20 cellular contexts compared by ENCODE assay signal in genomic region chr6:117561128-117561527, GRCh38. TPM values are rescaled to one million over a fixed set of nuclear protein-coding genes. Genes with fewer than 3 reads are reported as not detected.
DNase-seq lines count a peak whose midpoint lies in the region; ATAC-seq, FAIRE-seq and TF ChIP-seq lines count a peak whose summit lies in the region.
"Had no signal": no experiment of that assay in that cellular context is flagged by ENCODE, and none has a peak within 500 bp of the region (broad histone marks: within the 10 kb centered on the region; RNA-seq: fewer than 3 reads in every experiment).

No MANE protein-coding gene starts in this region.

- no peak overlapping the region for H3K4me2 ChIP-seq in HepG2 (ENCODE audit: low read depth, low read length)
- H3K4me2 ChIP-seq: KMS-11, PC-9 had no signal

- DNase-seq in HepG2 (ENCODE audit: low spot score) (no peak), right lobe of liver (no peak), choroid plexus epithelial cell (ENCODE audit: low read depth) (peak; percentile 22), nephron progenitor cell (no peak), left ventricle myocardium superior (no peak), AG08396 (ENCODE audit: low spot score) (no peak)
- no peak for DNase-seq in CD8-positive, alpha-beta memory T cell
- DNase-seq: 8988T; BE2C; CD4-positive, CD25-positive, alpha-beta regulatory T cell; NCI-H1417 treated with DMSO at 0.1 percent for 48 hours; NCI-H187 treated with DMSO at 0.1 percent for 48 hours; NCI-H345; NCI-H524 treated with DMSO at 0.1 percent for 48 hours; PC-9 had no signal

- no peaks in the 10 kb centered on the region for H3K79me2 ChIP-seq in HepG2 (ENCODE audit: insufficient read depth, low read length)

- no peaks in the 10 kb centered on the region for H3K9me3 Mint-ChIP-seq in nephron progenitor cell
- H3K9me3 Mint-ChIP-seq in CD8-positive, alpha-beta memory T cell = no peaks in the 10 kb centered on the region
- H3K9me3 Mint-ChIP-seq: CD4-positive, CD25-positive, alpha-beta regulatory T cell had no signal

- no peak for TF ChIP-seq CTCF in HepG2 (CRISPR knock-in tag; IDR thresholded peaks at IDR 0.05)
- no peak for TF ChIP-seq CTCF in right lobe of liver (IDR thresholded peaks at IDR 0.05)
- no peak for TF ChIP-seq CTCF in choroid plexus epithelial cell (conservative IDR thresholded peaks at IDR 0.05; ENCODE audit: low read depth, low read length)
- TF ChIP-seq CTCF in nephron progenitor cell (IDR thresholded peaks at IDR 0.05) = no peak

- no peak overlapping the region for H3K9ac ChIP-seq in HepG2 (ENCODE audit: insufficient read depth, low read depth, low read length)
- H3K9ac ChIP-seq: KMS-11 had no signal

- H3K27ac Mint-ChIP-seq in nephron progenitor cell = peak overlapping the region; percentile 36
- no peak overlapping the region for H3K27ac Mint-ChIP-seq in CD8-positive, alpha-beta memory T cell

- H3K4me1 ChIP-seq in HepG2 (ENCODE audit: insufficient read depth, low read length) (no peaks in the 10 kb centered on the region), right lobe of liver (peaks cover 0 to 2% (median 0%) of the 10 kb centered on the region in 4 donors)
- no peaks in the 10 kb centered on the region for H3K4me1 ChIP-seq in CD8-positive, alpha-beta memory T cell (ENCODE audit: insufficient read depth, low read length)
- H3K4me1 ChIP-seq: BE2C had no signal

- H3K27me3 ChIP-seq in HepG2 (ENCODE audit: control insufficient read depth in 1 of 2, insufficient read depth in 2 of 2, low read length in 2 of 2) = no peaks in the 10 kb centered on the region
- H3K27me3 ChIP-seq in right lobe of liver = no peaks in the 10 kb centered on the region
- H3K27me3 ChIP-seq in CD8-positive, alpha-beta memory T cell (ENCODE audit: insufficient read depth, low read length, poor library complexity, severe bottlenecking) = no peaks in the 10 kb centered on the region
- H3K27me3 ChIP-seq: BE2C had no signal

- peaks cover 9% of the 10 kb centered on the region for H3K36me3 Mint-ChIP-seq in nephron progenitor cell (ENCODE audit: low read depth)
- peaks cover 0 to 40% (median 9%) of the 10 kb centered on the region in 3 donors for H3K36me3 Mint-ChIP-seq in CD8-positive, alpha-beta memory T cell
- H3K36me3 Mint-ChIP-seq: CD4-positive, CD25-positive, alpha-beta regulatory T cell had no signal

- H3K36me3 ChIP-seq in HepG2 (replicated peaks in 1 of 2; ENCODE audit: control insufficient read depth in 1 of 2, insufficient read depth in 2 of 2, low read length in 2 of 2) (peaks cover 12 to 30% of the 10 kb centered on the region in 2 experiments), right lobe of liver (peaks cover 0 to 13% (median 0%) of the 10 kb centered on the region in 4 donors)
- H3K36me3 ChIP-seq in CD8-positive, alpha-beta memory T cell (ENCODE audit: insufficient read depth, low read length) = no peaks in the 10 kb centered on the region

- TSS peak; percentile 13 for BruUV-seq in HepG2 (replicated peaks; lab: Mats Ljungman, UMichigan)

- no peaks in the 10 kb centered on the region for H3K27me3 Mint-ChIP-seq in nephron progenitor cell (ENCODE audit: low read depth, poor library complexity)
- peaks cover 0 to 1% of the 10 kb centered on the region in 2 donors for H3K27me3 Mint-ChIP-seq in CD8-positive, alpha-beta memory T cell
- H3K27me3 Mint-ChIP-seq: CD4-positive, CD25-positive, alpha-beta regulatory T cell had no signal

- H3K4me3 ChIP-seq in HepG2 (replicated peaks in 1 of 3; ENCODE audit: insufficient read depth in 1 of 3, low read depth in 2 of 3, low read length in 3 of 3) (no peak overlapping the region), right lobe of liver (no peak overlapping the region), choroid plexus epithelial cell (ENCODE audit: low read depth, low read length) (no peak overlapping the region)
- no peak overlapping the region for H3K4me3 ChIP-seq in CD8-positive, alpha-beta memory T cell (ENCODE audit: low read length)
- H3K4me3 ChIP-seq: PC-9 had no signal

- intact Hi-C loops in HepG2 (cut with micrococcal nuclease; ENCODE audit: unreplicated experiment) = no loop called here
- intact Hi-C loops in right lobe of liver (cut with DNase I) = no loop called here
- intact Hi-C loops in left ventricle myocardium superior (cut with micrococcal nuclease) = no loop called here

- in situ Hi-C loops in HepG2 (cut with HindIII; ENCODE audit: extremely low pct_ligation_motif_present, low pct_unique_long_range_greater_than_20kb) = no loop called here

- H3K27ac ChIP-seq in HepG2 (ENCODE audit: extremely low read length, insufficient read depth, low read length) (no peak overlapping the region), right lobe of liver (no peak overlapping the region)
- no peak overlapping the region for H3K27ac ChIP-seq in CD8-positive, alpha-beta memory T cell (ENCODE audit: low read depth, low read length)
- H3K27ac ChIP-seq: KMS-11, PC-9, RWPE1 had no signal

- POLR2A ChIA-PET in HepG2 (lab: Yijun Ruan, JAX) = no interaction called here
- POLR2A ChIA-PET in CD8-positive, alpha-beta memory T cell (lab: Charles Lee) = interaction anchor here (0.6 kb wide), 1 partner anchor 34 kb away, joined by 3 read pairs; no protein-coding TSS in a partner anchor

- CTCF ChIA-PET in HepG2 (lab: Yijun Ruan, JAX; ENCODE audit: low intra/inter-chr PET ratio, low total read pairs) = no interaction called here
- CTCF ChIA-PET in CD8-positive, alpha-beta memory T cell (lab: Charles Lee) = interaction anchor here (1.2 to 15.2 kb wide), 2 partner anchors 81 to 111 kb away, joined by 3 to 109 read pairs; partner anchors contain the start of gene DCBLD1

- no peak overlapping the region for H2AFZ ChIP-seq in HepG2 (ENCODE audit: low read length)
- H2AFZ ChIP-seq: PC-9 had no signal

- no peaks in the 10 kb centered on the region for H3K9me3 ChIP-seq in HepG2 (ENCODE audit: low read length)
- H3K9me3 ChIP-seq in right lobe of liver = no peaks in the 10 kb centered on the region
- no peaks in the 10 kb centered on the region for H3K9me3 ChIP-seq in CD8-positive, alpha-beta memory T cell (ENCODE audit: low read length)
- H3K9me3 ChIP-seq: BE2C had no signal

- TF ChIP-seq EP300 in HepG2 (IDR thresholded peaks at IDR 0.05; ENCODE audit: low read depth in 2 of 2, low read length in 2 of 2) (no peak), HepG2 (CRISPR knock-in tag; IDR thresholded peaks at IDR 0.05; ENCODE audit: borderline replicate concordance) (no peak)

- no peak for TF ChIP-seq RAD21 in HepG2 (CRISPR knock-in tag; IDR thresholded peaks at IDR 0.05)

- FAIRE-seq in HepG2 (lab: Jason Lieb, UNC) = no peak
- FAIRE-seq: GM12891, H1 had no signal

- no peaks in the 10 kb centered on the region for H3K4me1 Mint-ChIP-seq in nephron progenitor cell
- H3K4me1 Mint-ChIP-seq in CD8-positive, alpha-beta memory T cell = peaks cover 1 to 2% (median 1%) of the 10 kb centered on the region in 3 donors

- no peaks in the 10 kb centered on the region for H4K20me1 ChIP-seq in HepG2 (ENCODE audit: insufficient read depth, low read length)

- no peak overlapping the region for H3K4me3 Mint-ChIP-seq in nephron progenitor cell
- H3K4me3 Mint-ChIP-seq in CD8-positive, alpha-beta memory T cell = no peak overlapping the region
- H3K4me3 Mint-ChIP-seq: CD4-positive, CD25-positive, alpha-beta regulatory T cell had no signal

- ATAC-seq in HepG2 = no peak
- no peak for ATAC-seq in right lobe of liver
- ATAC-seq in HG03097 (IDR thresholded peaks at IDR 0.05; ENCODE audit: low FRiP score, unreplicated experiment) = no peak
- ATAC-seq in left ventricle myocardium superior = no peak

- no peak for TF ChIP-seq POLR2A in HepG2 (IDR thresholded peaks at IDR 0.05; ENCODE audit: insufficient read depth in 1 of 2, low read depth in 2 of 2, low read length in 2 of 2)
- TF ChIP-seq POLR2A in right lobe of liver (IDR thresholded peaks at IDR 0.05) = no peak

- WGBS in HepG2 (ENCODE audit: low lambda C conversion rate) = 94% methylated on average over 3 of the region's 3 CpGs
- 79% methylated on average over 3 of the region's 3 CpGs for WGBS in right lobe of liver (ENCODE audit: insufficient coverage, low coverage, low lambda C conversion rate, missing lambda C conversion rate)

RNA-seq across cellular contexts. Expression of gene GOPC, which starts 41.2 kb away (rescaled TPM):
- 41.5 and 54.3 TPM in 2 replicates for total RNA-seq in HepG2 (2016; rRNA removed; fragmentation: Illumina TruSeq; extraction: Trizol)
- 2.4 and 2.7 TPM in 2 replicates for total RNA-seq in HepG2 (2016; cell fraction: cytosol; rRNA removed; fragmentation: Illumina TruSeq; extraction: Trizol; ENCODE audit: low read depth)
- total RNA-seq in HepG2 (2016; cell fraction: insoluble cytoplasmic fraction; rRNA removed; fragmentation: Illumina TruSeq; extraction: Trizol) = 41.6 and 52.1 TPM in 2 replicates
- total RNA-seq in HepG2 (2016; cell fraction: membrane; rRNA removed; fragmentation: Illumina TruSeq; extraction: Trizol) = 9.6 and 12.2 TPM in 2 replicates
- 48.5 and 49.9 TPM in 2 replicates for total RNA-seq in HepG2 (2016; cell fraction: nucleus; rRNA removed; fragmentation: Illumina TruSeq; extraction: Trizol)
- polyA plus RNA-seq in HepG2 (2011; rRNA removed) = 18.6 and 20.9 TPM in 2 replicates
- 7.6 and 12.2 TPM in 2 replicates for polyA plus RNA-seq in HepG2 (2011; cell fraction: cytosol; rRNA removed)
- polyA plus RNA-seq in HepG2 (2011; cell fraction: nucleus; rRNA removed) = 14.6 and 21.5 TPM in 2 replicates
- 25.9 and 28.3 TPM in 2 replicates for polyA plus RNA-seq in HepG2 (2012)
- polyA plus RNA-seq in HepG2 (2016; cell fraction: cytosol; fragmentation: Illumina TruSeq; extraction: Trizol; ENCODE audit: low read depth) = 1.0 and 1.1 TPM in 2 replicates
- polyA plus RNA-seq in HepG2 (2016; cell fraction: insoluble cytoplasmic fraction; fragmentation: Illumina TruSeq; extraction: Trizol; ENCODE audit: low read depth) = 43.9 and 46.4 TPM in 2 replicates
- polyA plus RNA-seq in HepG2 (2016; cell fraction: membrane; fragmentation: Illumina TruSeq; extraction: Trizol; ENCODE audit: low read depth) = 4.6 and 5.2 TPM in 2 replicates
- polyA plus RNA-seq in HepG2 (2016; cell fraction: nucleus; fragmentation: Illumina TruSeq; extraction: Trizol; ENCODE audit: insufficient read depth, low read depth) = 55.3 and 56.6 TPM in 2 replicates
- polyA minus RNA-seq in HepG2 (2011; rRNA and poly(A)+ RNA removed; ENCODE audit: low replicate concordance) = 6.1 and 9.2 TPM in 2 replicates
- 20.1 and 20.2 TPM in 2 replicates for polyA minus RNA-seq in HepG2 (2011; cell fraction: cytosol; rRNA and poly(A)+ RNA removed)
- 48.8 and 51.2 TPM in 2 replicates for polyA minus RNA-seq in HepG2 (2011; cell fraction: nucleus; rRNA and poly(A)+ RNA removed)
- 10 to 100 TPM in 3 of 6 experiments, 1 to 10 TPM in 3; 8.3 to 10.7 (median 10.1) TPM for total RNA-seq in right lobe of liver
- 19.3 TPM for total RNA-seq in left ventricle myocardium superior
- total RNA-seq in CD8-positive, alpha-beta memory T cell = 10 to 100 TPM; 21.2 to 22.0 TPM
- polyA plus RNA-seq in CD8-positive, alpha-beta memory T cell = 15.5 TPM
